8 cellular contexts compared by ENCODE assay signal in genomic region chr20:3820048-3820900, GRCh38. TPM values are rescaled to one million over a fixed set of nuclear protein-coding genes. Genes with fewer than 3 reads are reported as not detected.
DNase-seq lines count a peak whose midpoint lies in the region; ATAC-seq, FAIRE-seq and TF ChIP-seq lines count a peak whose summit lies in the region.

Gene AP5S1, plus strand, starts transcription at chr20:3820547. Its CDS starts 1,571 bp downstream, at chr20:3822118.

- H3K36me3 Mint-ChIP-seq in activated naive CD8-positive, alpha-beta T cell: no peaks in the 10 kb centered on the region

- ATAC-seq in HG02642 (IDR thresholded peaks at IDR 0.05; ENCODE audit: poor library complexity, unreplicated experiment): peak; percentile 88
- ATAC-seq in pancreas: peak; percentile 79 to 91 (median 86)

- peaks cover 0 to 27% (median 19%) of the 10 kb centered on the region in 3 donors for H3K36me3 ChIP-seq in pancreas
- H3K36me3 ChIP-seq in tibial nerve: peaks cover 0 to 28% (median 13%) of the 10 kb centered on the region in 3 donors

- peak within 1 kb of the TSS; percentile 98 to 100 (median 98) for H3K27ac ChIP-seq in pancreas
- H3K27ac ChIP-seq in tibial nerve: peak within 1 kb of the TSS; percentile 90 to 98 (median 98)

- peak; percentile 96 for DNase-seq in GM12865 (ENCODE audit: low read depth)
- DNase-seq in NCI-H1105 (lab: John Stamatoyannopoulos, UW): peak; percentile 93
- DNase-seq in SKM-1 treated with dmso at 0.1 percent for 144 hours (lab: John Stamatoyannopoulos, UW; ENCODE audit: unreplicated experiment): peak; percentile 71
- peak; percentile 92 to 99 (median 98) for DNase-seq in head of caudate nucleus
- peak; percentile 96 to 99 (median 97) for DNase-seq in pancreas
- DNase-seq in tibial nerve (ENCODE audit: low spot score in 2 of 2): peak; percentile 96 to 97

- intact Hi-C loops in head of caudate nucleus (cut with DNase I): loop anchor here (2.0 kb wide), 2 partner anchors 35 to 51 kb away; no protein-coding TSS in a partner anchor
- intact Hi-C loops in pancreas (cut with DNase I): loop anchor here in 1 of 3 donors (5.0 kb wide), 1 partner anchor 33 kb away; the partner anchor contains the start of gene CENPB

- H3K4me1 Mint-ChIP-seq in activated naive CD8-positive, alpha-beta T cell (ENCODE audit: low read depth): peaks cover 47% of the 10 kb centered on the region

- H3K27ac Mint-ChIP-seq in activated naive CD8-positive, alpha-beta T cell: peak within 1 kb of the TSS; percentile 92

- H3K27me3 ChIP-seq in pancreas (no peaks in the 10 kb centered on the region), tibial nerve (no peaks in the 10 kb centered on the region)

- peak within 1 kb of the TSS; percentile 93 for H3K4me3 Mint-ChIP-seq in activated naive CD8-positive, alpha-beta T cell

- no peaks in the 10 kb centered on the region for H3K9me3 ChIP-seq in pancreas
- no peaks in the 10 kb centered on the region for H3K9me3 ChIP-seq in tibial nerve

- TF ChIP-seq POLR2A in tibial nerve (IDR thresholded peaks at IDR 0.05): peak; percentile 27 to 77

- H3K9me3 Mint-ChIP-seq in activated naive CD8-positive, alpha-beta T cell (ENCODE audit: low read depth): no peaks in the 10 kb centered on the region

- 0% methylated on average over 93 to 96 of the region's 96 CpGs for WGBS in pancreas, 2 donors
- WGBS in tibial nerve, 2 donors: 0 to 1% methylated on average over 48 to 72 of the region's 96 CpGs

- H3K4me3 ChIP-seq in GM12865 (ENCODE audit: low read depth, low read length): peak within 1 kb of the TSS; percentile 94
- H3K4me3 ChIP-seq in pancreas: peak within 1 kb of the TSS; percentile 51 to 80 (median 65)
- peak within 1 kb of the TSS; percentile 64 to 81 (median 68) for H3K4me3 ChIP-seq in tibial nerve

- H3K4me1 ChIP-seq in pancreas (peaks cover 9 to 29% (median 21%) of the 10 kb centered on the region in 3 donors), tibial nerve (peaks cover 0 to 25% (median 17%) of the 10 kb centered on the region in 4 donors)

- FAIRE-seq in pancreas (lab: Jason Lieb, UNC): peak; percentile 5

- TF ChIP-seq EP300 in tibial nerve (IDR thresholded peaks at IDR 0.05): peak; percentile 79 to 90

- TF ChIP-seq CTCF in GM12865 (IDR thresholded peaks at IDR 0.05; ENCODE audit: insufficient read depth, low read depth, low read length, missing control alignments) (peak; percentile 96), pancreas (IDR thresholded peaks at IDR 0.05) (peak; percentile 89 to 97 (median 96)), tibial nerve (IDR thresholded peaks at IDR 0.05) (peak; percentile 99 to 100 (median 99))

- no peaks in the 10 kb centered on the region for H3K27me3 Mint-ChIP-seq in activated naive CD8-positive, alpha-beta T cell

RNA-seq across cellular contexts. Expression of gene AP5S1, which starts in this region (rescaled TPM):
- total RNA-seq in pancreas: 1 to 10 TPM; 4.7 to 7.9 (median 6.8) TPM
- polyA plus RNA-seq in pancreas: 1 to 10 TPM; 5.4 to 7.3 TPM
- 10 to 100 TPM in 3 of 4 donors, 1 to 10 TPM in 1; 9.4 to 20.7 (median 14.9) TPM for total RNA-seq in tibial nerve

Comparison
In these comparisons a context has a peak if more than half of its experiments do, and no peak if none do; other contexts are left out.
1. Peak in every context shown above with its lines: DNase-seq, ATAC-seq, H3K4me3 ChIP-seq and H3K27ac ChIP-seq.